ENCODE assay signal across 18 cellular contexts in the genomic region with DNA sequence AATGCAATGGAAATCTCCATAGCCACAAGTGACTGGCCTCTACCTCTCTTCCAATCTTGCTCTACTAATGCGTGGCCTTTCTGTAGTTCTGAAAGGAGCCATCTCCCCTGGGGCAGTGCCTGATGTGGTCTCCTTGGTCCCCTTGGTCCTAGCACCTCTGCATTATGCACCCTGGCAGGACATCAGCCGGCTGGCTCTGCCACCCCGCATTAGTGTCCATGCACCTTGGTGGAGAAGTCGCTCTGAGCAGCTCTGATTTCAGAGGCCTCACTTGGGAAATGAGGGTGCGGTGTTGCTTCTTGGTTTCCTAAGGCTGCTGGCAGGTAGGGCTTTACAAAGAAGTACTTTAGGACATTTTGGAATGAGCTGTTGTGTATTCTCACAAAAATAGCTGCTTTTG.
DNase-seq lines count a peak whose midpoint lies in the region; ATAC-seq, FAIRE-seq and TF ChIP-seq lines count a peak whose summit lies in the region.
"Had no signal": no experiment of that assay in that cellular context is flagged by ENCODE, and none has a peak within 500 bp of the region (broad histone marks: within the 10 kb centered on the region; RNA-seq: fewer than 3 reads in every experiment).

No MANE protein-coding gene starts in this region.

- H3K4me1 ChIP-seq in kidney (ENCODE audit: control insufficient read depth in 1 of 2, insufficient read depth in 1 of 2, low read depth in 1 of 2, low read length in 2 of 2) = no peaks in the 10 kb centered on the region
- H3K4me1 ChIP-seq: BLaER1 had no signal

- no peak for FAIRE-seq in kidney (lab: Jason Lieb, UNC)
- FAIRE-seq: GM12892, GM18507, H54 had no signal

- TF ChIP-seq CTCF in omental fat pad (IDR thresholded peaks at IDR 0.05) (no peak), kidney (IDR thresholded peaks at IDR 0.05; ENCODE audit: borderline replicate concordance, extremely low read depth, insufficient read depth) (no peak)

- intact Hi-C loops in posterior vena cava (cut with DNase I) (no loop called here), kidney (cut with DNase I) (no loop called here)

- no peaks in the 10 kb centered on the region for H3K9me3 ChIP-seq in kidney (ENCODE audit: control insufficient read depth in 1 of 2, low read length in 2 of 2)
- H3K9me3 ChIP-seq: BLaER1 had no signal

- no peak for ATAC-seq in left lobe of liver
- ATAC-seq in omental fat pad (ENCODE audit: low FRiP score) = no peak

- H3K27ac ChIP-seq in kidney (ENCODE audit: low read depth in 2 of 2, low read length in 2 of 2) = no peak overlapping the region
- H3K27ac ChIP-seq: BLaER1 had no signal

- no peak overlapping the region for H3K9ac ChIP-seq in kidney (ENCODE audit: low read length in 2 of 2)
- H3K9ac ChIP-seq: BLaER1 had no signal

- H3K4me3 ChIP-seq in kidney (ENCODE audit: low read length in 2 of 2) = no peak overlapping the region
- H3K4me3 ChIP-seq: BLaER1, GM23338 had no signal

- no peaks in the 10 kb centered on the region for H3K36me3 ChIP-seq in kidney (ENCODE audit: control insufficient read depth in 1 of 2, insufficient read depth in 2 of 2, low read length in 2 of 2)

- peak; percentile 30 for DNase-seq in activated effector memory CD4-positive, alpha-beta T cell treated with anti-CD3 and anti-CD28 coated beads, Interleukin-2, amount 50 U/mL, for 16 hours
- no peak for DNase-seq in activated effector memory CD4-positive, alpha-beta T cell treated with Interleukin-2 at 50 U/mL for 16 hours
- DNase-seq in left lobe of liver (ENCODE audit: low spot score) (peak; percentile 2), posterior vena cava (ENCODE audit: low spot score) (peak; percentile 45), NOMO-1 treated with dmso at 0.1 percent for 144 hours (lab: John Stamatoyannopoulos, UW; ENCODE audit: unreplicated experiment) (no peak), omental fat pad (ENCODE audit: low spot score) (no peak), kidney (no peak)
- DNase-seq: 8988T; CD4-positive, alpha-beta memory T cell; DMS153; DMS79; GDM1; HCEC 1CT had no signal

Comparison
In these comparisons a context has a peak if more than half of its experiments do, and no peak if none do; other contexts are left out.
1. DNase-seq: peak in activated effector memory CD4-positive, alpha-beta T cell treated with anti-CD3 and anti-CD28 coated beads, Interleukin-2, amount 50 U/mL, for 16 hours (single experiment), left lobe of liver (single experiment) and posterior vena cava (single experiment); none in activated effector memory CD4-positive, alpha-beta T cell treated with Interleukin-2 at 50 U/mL for 16 hours (single experiment), NOMO-1 treated with dmso at 0.1 percent for 144 hours (single experiment), omental fat pad (single experiment) and kidney (single experiment).